15 cellular contexts compared by ENCODE assay signal in the genomic region with DNA sequence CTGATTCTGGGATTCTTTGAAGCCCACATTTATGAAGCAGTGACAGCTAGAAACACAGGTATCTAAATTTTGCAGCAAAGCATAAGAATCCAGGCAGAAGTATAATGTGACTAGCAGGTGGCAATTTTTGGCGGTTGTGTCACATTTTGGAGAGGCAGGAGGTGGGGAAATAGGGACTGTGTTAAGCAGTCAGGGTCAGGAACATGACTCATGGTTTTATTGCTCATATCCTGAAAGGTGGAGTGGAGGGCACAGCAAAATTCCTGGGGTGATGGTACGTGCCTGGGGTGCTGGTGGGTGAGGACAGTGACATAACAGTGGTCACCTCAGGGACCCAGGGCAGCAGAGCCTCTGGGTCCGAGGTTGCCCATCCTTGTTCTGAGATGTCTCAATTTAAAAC.
A peak's percentile ranks its signal among the peaks of the same experiment; 100 is the strongest.
DNase-seq lines count a peak whose midpoint lies in the region; ATAC-seq and TF ChIP-seq lines count a peak whose summit lies in the region.
"Had no signal": no experiment of that assay in that cellular context is flagged by ENCODE, and none has a peak within 500 bp of the region (broad histone marks: within the 10 kb centered on the region; RNA-seq: fewer than 3 reads in every experiment).

No MANE protein-coding gene starts in this region.

- no peaks in the 10 kb centered on the region for H3K36me3 ChIP-seq in body of pancreas (replicated peaks in 1 of 2; ENCODE audit: insufficient read depth in 1 of 2, low read depth in 2 of 2)
- no peaks in the 10 kb centered on the region for H3K36me3 ChIP-seq in SJCRH30
- H3K36me3 ChIP-seq: sigmoid colon had no signal

- ATAC-seq in body of pancreas (peak; percentile 45), HG03097 (IDR thresholded peaks at IDR 0.05; ENCODE audit: low FRiP score, unreplicated experiment) (no peak)

- no peak overlapping the region for H3K4me3 ChIP-seq in body of pancreas
- H3K4me3 ChIP-seq in SJCRH30, result no peak overlapping the region
- H3K4me3 ChIP-seq: sigmoid colon had no signal

- no peak overlapping the region for H3K27ac ChIP-seq in body of pancreas
- H3K27ac ChIP-seq in SJCRH30, result no peak overlapping the region
- H3K27ac ChIP-seq: sigmoid colon had no signal

- WGBS in body of pancreas, 2 donors, result 52 to 72% methylated on average over 3 of the region's 3 CpGs

- no peak for TF ChIP-seq CTCF in body of pancreas (IDR thresholded peaks at IDR 0.05)

- H3K4me1 ChIP-seq in body of pancreas (peaks cover under 1% of the 10 kb centered on the region), SJCRH30 (peaks cover 7% of the 10 kb centered on the region)
- H3K4me1 ChIP-seq: sigmoid colon had no signal

- intact Hi-C loops in body of pancreas (cut with DNase I), result no loop called here

- H3K9me3 ChIP-seq in body of pancreas, result no peaks in the 10 kb centered on the region
- H3K9me3 ChIP-seq in SJCRH30 (replicated peaks), result no peaks in the 10 kb centered on the region
- H3K9me3 ChIP-seq: sigmoid colon had no signal

- no peak for TF ChIP-seq POLR2A in body of pancreas (IDR thresholded peaks at IDR 0.05)

- no peaks in the 10 kb centered on the region for H3K27me3 ChIP-seq in body of pancreas
- H3K27me3 ChIP-seq in SJCRH30, result no peaks in the 10 kb centered on the region
- H3K27me3 ChIP-seq: sigmoid colon had no signal

- DNase-seq in Daoy (ENCODE audit: low read depth) (peak; percentile 63), HPDE6-E6E7 (ENCODE audit: extremely low spot score) (peak; percentile 66), body of pancreas (peak in 1 of 4 donors; percentile 46), iris pigment epithelial cell (ENCODE audit: low read depth) (peak; percentile 31), superior temporal gyrus (ENCODE audit: extremely low spot score) (no peak), SJCRH30 (no peak), DMS79 treated with DMSO at 0.1 percent for 48 hours (lab: John Stamatoyannopoulos, UW) (no peak)
- DNase-seq: activated B cell treated with CpG ODN at 0.5 μM for 24 hours; CD4-positive, alpha-beta memory T cell; kidney; NCI-H446 treated with DMSO at 0.1 percent for 48 hours; SIG-M5; sigmoid colon; substantia nigra had no signal

Comparison
In these comparisons a context has a peak if more than half of its experiments do, and no peak if none do; other contexts are left out.
1. DNase-seq: peak in Daoy (single experiment), HPDE6-E6E7 (single experiment) and iris pigment epithelial cell (single experiment); none in superior temporal gyrus (single experiment), SJCRH30 (0 of 2) and DMS79 treated with DMSO at 0.1 percent for 48 hours (single experiment).